In the genomic region with DNA sequence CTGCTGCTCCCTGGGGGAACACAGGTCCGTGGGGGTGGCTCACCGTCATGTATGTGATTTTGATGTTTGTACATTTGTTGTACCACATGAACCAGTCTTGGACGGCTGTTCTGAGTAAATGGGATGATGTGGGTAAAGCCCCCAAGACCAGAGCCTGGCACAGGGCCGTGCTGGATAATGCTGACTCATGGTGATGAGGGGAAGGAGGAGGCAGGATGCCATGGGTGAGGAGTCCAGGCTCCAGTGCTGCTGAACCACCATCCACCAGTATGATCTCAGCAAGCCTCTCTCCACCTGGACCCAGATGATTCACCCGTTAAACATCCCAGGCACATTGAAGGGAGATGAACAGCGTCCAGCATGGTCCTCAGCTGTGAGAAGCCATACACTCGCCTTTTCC, we compare ENCODE assay signal across 16 cellular contexts.
A peak's percentile ranks its signal among the peaks of the same experiment; 100 is the strongest.
DNase-seq lines count a peak whose midpoint lies in the region; TF ChIP-seq lines count a peak whose summit lies in the region.
"Had no signal": no experiment of that assay in that cellular context is flagged by ENCODE, and none has a peak within 500 bp of the region (broad histone marks: within the 10 kb centered on the region; RNA-seq: fewer than 3 reads in every experiment).

No MANE protein-coding gene starts in this region.

- TF ChIP-seq CTCF in AG10803 (conservative IDR thresholded peaks at IDR 0.05; ENCODE audit: low read length): no peak

- peak; percentile 86 for DNase-seq in AG10803 (ENCODE audit: low read depth)
- DNase-seq in HS-27A (ENCODE audit: low read depth): peak; percentile 52
- DNase-seq in astrocyte of the hippocampus (ENCODE audit: low read depth, low spot score): peak; percentile 56
- DNase-seq in islet precursor cell: peak; percentile 63
- DNase-seq in NCI-H510A treated with DMSO at 0.1 percent for 48 hours (lab: John Stamatoyannopoulos, UW): no peak
- DNase-seq in NCI-H1105 treated with DMSO at 0.1 percent for 48 hours (lab: John Stamatoyannopoulos, UW): no peak
- no peak for DNase-seq in T-helper 9 cell
- no peak for DNase-seq in NCI-H128 (lab: John Stamatoyannopoulos, UW; ENCODE audit: unreplicated experiment)
- DNase-seq: activated B cell treated with CpG ODN at 0.5 μM for 24 hours; activated naive CD8-positive, alpha-beta T cell treated with anti-CD3 and anti-CD28 coated beads for 36 hours; KBM-7; mucosa of descending colon; NCI-H1694; psoas muscle; stimulated activated CD4-positive, alpha-beta T cell treated with anti-CD3 and anti-CD28 coated beads, Interleukin-4, amount 100 ng/mL, for 1 hour; stimulated activated naive CD4-positive, alpha-beta T cell treated with Interleukin-2 at 50 U/mL for 16 hours had no signal

- H3K4me3 ChIP-seq in AG10803 (ENCODE audit: low read length): no peak overlapping the region
- H3K4me3 ChIP-seq: mucosa of descending colon, psoas muscle had no signal

Comparison
In these comparisons a context has a peak if more than half of its experiments do, and no peak if none do; other contexts are left out.
1. DNase-seq: peak in AG10803 (single experiment), HS-27A (single experiment), astrocyte of the hippocampus (single experiment) and islet precursor cell (single experiment); none in NCI-H510A treated with DMSO at 0.1 percent for 48 hours (single experiment), NCI-H1105 treated with DMSO at 0.1 percent for 48 hours (single experiment), T-helper 9 cell (single experiment) and NCI-H128 (single experiment).